18 cellular contexts compared by ENCODE assay signal in the genomic region with DNA sequence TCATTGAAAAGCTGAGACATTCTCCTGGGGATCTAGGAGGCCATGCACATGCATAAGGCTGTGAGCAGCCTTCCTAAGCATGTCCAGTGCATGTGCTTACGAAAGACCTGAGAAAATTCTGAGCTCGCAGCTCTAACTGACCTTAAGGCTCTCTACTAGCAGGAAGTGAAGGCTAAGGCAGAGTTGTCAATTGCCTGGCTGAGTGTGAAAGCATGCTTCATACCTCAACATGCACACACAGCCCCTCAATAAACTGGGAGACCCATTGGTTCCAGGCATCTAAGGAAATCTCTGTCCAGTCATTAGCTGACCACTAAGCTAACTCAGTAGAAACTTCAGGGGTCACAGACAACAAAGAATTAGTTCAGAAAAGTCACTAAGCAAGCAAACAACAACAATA. TPM values are rescaled to one million over a fixed set of nuclear protein-coding genes. Genes with fewer than 3 reads are reported as not detected.
DNase-seq lines count a peak whose midpoint lies in the region; FAIRE-seq and TF ChIP-seq lines count a peak whose summit lies in the region.
"Had no signal": no experiment of that assay in that cellular context is flagged by ENCODE, and none has a peak within 500 bp of the region (broad histone marks: within the 10 kb centered on the region; RNA-seq: fewer than 3 reads in every experiment).

No MANE protein-coding gene starts in this region.

- H3K18ac ChIP-seq in trophoblast cell (ENCODE audit: low read length): no peak overlapping the region

- no peak overlapping the region for H2BK5ac ChIP-seq in trophoblast cell (ENCODE audit: low read depth, low read length, poor library complexity)

- no peak overlapping the region for H3K4me2 ChIP-seq in trophoblast cell (ENCODE audit: low read length)

- H2BK120ac ChIP-seq in trophoblast cell (ENCODE audit: insufficient read depth, low read length, poor library complexity): no peak overlapping the region

- no peak overlapping the region for H4K8ac ChIP-seq in trophoblast cell (ENCODE audit: low read depth, low read length)

- no peak overlapping the region for H3K23ac ChIP-seq in trophoblast cell (ENCODE audit: low read length)

- TF ChIP-seq CTCF in HEK293 (tag by site-specific recombination; IDR thresholded peaks at IDR 0.05) (no peak), endodermal cell (conservative IDR thresholded peaks at IDR 0.05) (no peak)

- no peaks in the 10 kb centered on the region for H3K36me3 ChIP-seq in HEK293 (ENCODE audit: control insufficient read depth in 2 of 2, insufficient read depth in 1 of 2, low read length in 2 of 2)
- H3K36me3 ChIP-seq in adipocyte (ENCODE audit: control insufficient read depth, insufficient read depth, low read length, severe bottlenecking): no peaks in the 10 kb centered on the region
- no peaks in the 10 kb centered on the region for H3K36me3 ChIP-seq in endodermal cell (ENCODE audit: control insufficient read depth, insufficient read depth, low read length)
- no peaks in the 10 kb centered on the region for H3K36me3 ChIP-seq in trophoblast cell (ENCODE audit: control insufficient read depth in 1 of 2, insufficient read depth in 2 of 2, low read length in 2 of 2)

- H3K36me3 Mint-ChIP-seq in endodermal cell (ENCODE audit: low read depth): peaks cover 1% of the 10 kb centered on the region

- WGBS in endodermal cell (ENCODE audit: insufficient coverage in 1 of 2, insufficient read length in 1 of 2), 2 experiments: 89 to 100% methylated on average over 2 of the region's 2 CpGs
- no CpG with 5 or more reads among the region's 2 CpGs for WGBS in trophoblast cell (ENCODE audit: extremely low coverage, insufficient coverage, insufficient read length)

- H3K27ac Mint-ChIP-seq in endodermal cell: no peak overlapping the region
- H3K27ac Mint-ChIP-seq: CD4-positive, alpha-beta memory T cell; H9; HFFc6 had no signal

- H3K9me3 ChIP-seq in HEK293 (ENCODE audit: control insufficient read depth, insufficient read depth, low read depth, low read length) (peaks cover 2% of the 10 kb centered on the region; the same call in 1 of the 2 replicates), adipocyte (ENCODE audit: control insufficient read depth, low read length) (peaks cover 20% of the 10 kb centered on the region), endodermal cell (ENCODE audit: control insufficient read depth, low read length) (peaks cover 33% of the 10 kb centered on the region), trophoblast cell (ENCODE audit: insufficient read depth, low read depth, low read length) (peaks cover 3% of the 10 kb centered on the region)

- no peak for DNase-seq in adipocyte (ENCODE audit: low read depth)
- DNase-seq in endodermal cell: no peak
- no peak for DNase-seq in trophoblast cell
- DNase-seq in GM12891 (ENCODE audit: insufficient read length, low spot score): no peak
- no peak for DNase-seq in activated T-cell treated with anti-CD3 and anti-CD28 coated beads, Interleukin-2, amount 50 U/mL, for 48 hours
- no peak for DNase-seq in activated CD4-positive, alpha-beta T cell treated with anti-CD3 and anti-CD28 coated beads for 48 hours
- DNase-seq: C1 segment of cervical spinal cord; Calu3; CD4-positive, alpha-beta memory T cell; COR-L47; DMS153; DND-41; GM23248; H9; HFFc6 had no signal

- no peak for TF ChIP-seq POLR2A in GM12891 (IDR thresholded peaks at IDR 0.05; ENCODE audit: low read depth, low read length)

- H3K4me1 Mint-ChIP-seq in endodermal cell: peaks cover 22% of the 10 kb centered on the region

- no peak overlapping the region for H4K12ac ChIP-seq in trophoblast cell (ENCODE audit: low read depth, low read length)

- CTCF ChIA-PET in HEK293 (lab: Yijun Ruan, JAX): interaction anchor here (1.0 to 1.3 kb wide), 3 partner anchors 57 to 177 kb away, joined by 3 to 4 read pairs (median 3); no protein-coding TSS in a partner anchor

- H3K27ac ChIP-seq in HEK293 (ENCODE audit: extremely low read depth, low read depth, low read length): no peak overlapping the region
- H3K27ac ChIP-seq in endodermal cell (ENCODE audit: low read depth, low read length): no peak overlapping the region
- no peak overlapping the region for H3K27ac ChIP-seq in trophoblast cell (ENCODE audit: low read depth, low read length)
- H3K27ac ChIP-seq: GM23248 had no signal

- no peak overlapping the region for H3K9ac ChIP-seq in adipocyte (ENCODE audit: low read length)
- H3K9ac ChIP-seq in endodermal cell (ENCODE audit: extremely low read depth, low read length, poor library complexity, severe bottlenecking): no peak overlapping the region
- H3K9ac ChIP-seq in trophoblast cell (ENCODE audit: low read length): no peak overlapping the region
- H3K9ac ChIP-seq: GM23248 had no signal

- peaks cover 14% of the 10 kb centered on the region for H3K79me1 ChIP-seq in trophoblast cell (ENCODE audit: low read length)

- no peaks in the 10 kb centered on the region for H3K27me3 ChIP-seq in adipocyte (replicated peaks; ENCODE audit: control insufficient read depth, insufficient read depth, low read length)
- H3K27me3 ChIP-seq in endodermal cell (ENCODE audit: control insufficient read depth, insufficient read depth, low read length, poor library complexity, severe bottlenecking): no peaks in the 10 kb centered on the region
- H3K27me3 ChIP-seq in trophoblast cell (ENCODE audit: insufficient read depth, low read length): no peaks in the 10 kb centered on the region

- H3K9me3 Mint-ChIP-seq in endodermal cell: peaks cover 23% of the 10 kb centered on the region

- no peak for FAIRE-seq in GM12891 (lab: Jason Lieb, UNC)
- FAIRE-seq: G401.6, GM19239 had no signal

- no peak overlapping the region for H2AK5ac ChIP-seq in trophoblast cell (ENCODE audit: low read length)

- peak overlapping the region; percentile 61 for H2BK12ac ChIP-seq in trophoblast cell (ENCODE audit: low read length)

- H3K14ac ChIP-seq in trophoblast cell (ENCODE audit: low read length): no peak overlapping the region

- H2AFZ ChIP-seq in trophoblast cell (ENCODE audit: insufficient read depth, low read length, poor library complexity): no peak overlapping the region
- H2AFZ ChIP-seq: GM23248 had no signal

- H3K4me1 ChIP-seq in HEK293 (ENCODE audit: control insufficient read depth, insufficient read depth, low read length): no peaks in the 10 kb centered on the region
- H3K4me1 ChIP-seq in adipocyte (ENCODE audit: control insufficient read depth, insufficient read depth, low read length): peaks cover 35% of the 10 kb centered on the region
- H3K4me1 ChIP-seq in endodermal cell (ENCODE audit: control insufficient read depth, insufficient read depth, low read length): peaks cover 10% of the 10 kb centered on the region
- peaks cover 17 to 22% of the 10 kb centered on the region in 2 experiments for H3K4me1 ChIP-seq in trophoblast cell (ENCODE audit: control insufficient read depth in 1 of 2, insufficient read depth in 2 of 2, low read length in 2 of 2)

- POLR2A ChIA-PET in HEK293 (lab: Yijun Ruan, JAX): interaction anchor here (1.5 kb wide), 1 partner anchor 84 kb away, joined by 4 read pairs; a partner anchor contains a TSS

- H3K4me3 ChIP-seq in HEK293 (ENCODE audit: low read depth, low read length) (no peak overlapping the region), adipocyte (ENCODE audit: low read length) (peak overlapping the region; percentile 3), endodermal cell (ENCODE audit: low read length) (peak overlapping the region; percentile 4), trophoblast cell (ENCODE audit: low read depth, low read length) (no peak overlapping the region)
- H3K4me3 ChIP-seq: GM23248 had no signal

- no peak overlapping the region for H3K4me3 Mint-ChIP-seq in endodermal cell
- H3K4me3 Mint-ChIP-seq: CD4-positive, alpha-beta memory T cell; H9; HFFc6 had no signal

- H3K79me2 ChIP-seq in trophoblast cell (ENCODE audit: control insufficient read depth, insufficient read depth, low read length, poor library complexity): no peaks in the 10 kb centered on the region

- H4K91ac ChIP-seq in trophoblast cell (ENCODE audit: low read depth, low read length): no peak overlapping the region

- H3K27me3 Mint-ChIP-seq in endodermal cell (ENCODE audit: insufficient read depth): no peaks in the 10 kb centered on the region
- H3K27me3 Mint-ChIP-seq: CD4-positive, alpha-beta memory T cell had no signal

- no peak overlapping the region for H3K4ac ChIP-seq in trophoblast cell (ENCODE audit: low read depth, low read length)

TF ChIP-seq in HEK293, 187 proteins besides CTCF, POLR2A, EP300 and RAD21:
- TF ChIP-seq SETDB1 (IDR thresholded peaks at IDR 0.05; ENCODE audit: insufficient read length, low read length) (peak; percentile 51), ZNF777 (tag by site-specific recombination; IDR thresholded peaks at IDR 0.05; ENCODE audit: borderline replicate concordance) (no peak)

TF ChIP-seq in GM12891, 5 proteins besides CTCF, POLR2A, EP300 and RAD21:
- TF ChIP-seq SPI1 (IDR thresholded peaks at IDR 0.05; ENCODE audit: low read depth, low read length) (no peak), POLR2AphosphoS5 (IDR thresholded peaks at IDR 0.05; ENCODE audit: low read depth, low read length) (no peak), PAX5 (IDR thresholded peaks at IDR 0.05; ENCODE audit: insufficient read depth, low read length, severe bottlenecking) (no peak), TAF1 (IDR thresholded peaks at IDR 0.05; ENCODE audit: low read depth, low read length) (no peak)
TF ChIP-seq in GM12891: peak in this region for 0.

RNA-seq across cellular contexts. Expression of a gene that starts 42.0 kb away (rescaled TPM):
- 1 to 10 TPM; 1.6 to 4.2 TPM for total RNA-seq in endodermal cell
- polyA plus RNA-seq in endodermal cell (2013, experiment 1 of 2): 7.4 TPM
- polyA plus RNA-seq in endodermal cell (2013, experiment 2 of 2): 7.8 TPM
- 8.5 and 8.7 TPM in 2 replicates for polyA plus RNA-seq in trophoblast cell (2013)
- 4.7 TPM for polyA plus RNA-seq in GM12891 (2012; ENCODE audit: low read depth, missing spikeins)
- total RNA-seq: Calu3 had no signal

Comparison
In these comparisons a context has a peak if more than half of its experiments do, and no peak if none do; other contexts are left out.
1. H3K4me3 ChIP-seq: peak in adipocyte (single experiment) and endodermal cell (single experiment); none in HEK293 (single experiment) and trophoblast cell (single experiment).